8 cellular contexts compared by ENCODE assay signal in genomic region chr14:103091041-103091882, GRCh38.
DNase-seq lines count a peak whose midpoint lies in the region; ATAC-seq and TF ChIP-seq lines count a peak whose summit lies in the region.

No MANE protein-coding gene starts in this region.

- peak; percentile 64 for TF ChIP-seq CTCF in GM12875 (IDR thresholded peaks at IDR 0.05; ENCODE audit: borderline replicate concordance, insufficient read depth, low read depth, low read length)

- H3K4me3 ChIP-seq in GM12875 (ENCODE audit: low read depth, low read length) = peak overlapping the region; percentile 40
- H3K4me3 ChIP-seq in adipocyte (ENCODE audit: low read length) = peak overlapping the region; percentile 61

- no peaks in the 10 kb centered on the region for H3K9me3 ChIP-seq in adipocyte (ENCODE audit: control insufficient read depth, low read length)

- DNase-seq in SW480 (ENCODE audit: low spot score) (peak; percentile 70), adipocyte (ENCODE audit: low read depth) (peak; percentile 54), iPS-NIHi11 (ENCODE audit: low spot score) (peak; percentile 91), foreskin melanocyte (no peak), NCI-H1105 treated with DMSO at 0.1 percent for 48 hours (lab: John Stamatoyannopoulos, UW) (no peak)
- peak; percentile 71 for DNase-seq in stimulated activated CD4-positive, alpha-beta T cell treated with anti-CD3 and anti-CD28 coated beads, Interleukin-2, amount 100 ng/mL, for 4 hours (ENCODE audit: low read depth)

- H3K9ac ChIP-seq in adipocyte (ENCODE audit: low read length) = peak overlapping the region; percentile 46

- peak; percentile 60 for ATAC-seq in HG03159 (IDR thresholded peaks at IDR 0.05; ENCODE audit: unreplicated experiment)

- H3K4me1 ChIP-seq in adipocyte (ENCODE audit: control insufficient read depth, insufficient read depth, low read length) = peaks cover 3% of the 10 kb centered on the region

- H3K36me3 ChIP-seq in adipocyte (ENCODE audit: control insufficient read depth, insufficient read depth, low read length, severe bottlenecking) = no peaks in the 10 kb centered on the region

- H3K27me3 ChIP-seq in adipocyte (replicated peaks; ENCODE audit: control insufficient read depth, insufficient read depth, low read length) = peaks cover 4% of the 10 kb centered on the region

Comparison
In these comparisons a context has a peak if more than half of its experiments do, and no peak if none do; other contexts are left out.
1. DNase-seq: peak in SW480 (single experiment), adipocyte (single experiment), iPS-NIHi11 (single experiment) and stimulated activated CD4-positive, alpha-beta T cell treated with anti-CD3 and anti-CD28 coated beads, Interleukin-2, amount 100 ng/mL, for 4 hours (single experiment); none in foreskin melanocyte (single experiment) and NCI-H1105 treated with DMSO at 0.1 percent for 48 hours (single experiment).